ENCODE assay signal across 10 cellular contexts in genomic region chr11:114440971-114441810, GRCh38. TPM values are rescaled to one million over a fixed set of nuclear protein-coding genes. Genes with fewer than 3 reads are reported as not detected.
A peak's percentile ranks its signal among the peaks of the same experiment; 100 is the strongest.
DNase-seq lines count a peak whose midpoint lies in the region; ATAC-seq and TF ChIP-seq lines count a peak whose summit lies in the region.
"Had no signal": no experiment of that assay in that cellular context is flagged by ENCODE, and none has a peak within 500 bp of the region (broad histone marks: within the 10 kb centered on the region; RNA-seq: fewer than 3 reads in every experiment).

No MANE protein-coding gene starts in this region.

- H3K4me1 ChIP-seq in DOHH2 (ENCODE audit: control insufficient read depth, low read length), result peaks cover 23% of the 10 kb centered on the region
- H3K4me1 ChIP-seq in neural progenitor cell, result peaks cover 18% of the 10 kb centered on the region

- no peak overlapping the region for H2AFZ ChIP-seq in neural progenitor cell (replicated peaks)

- no peak for ATAC-seq in sciatic nerve

- DNase-seq in NAMALWA (ENCODE audit: low spot score), result peak; percentile 30
- DNase-seq in neural progenitor cell (ENCODE audit: low spot score), result no peak
- no peak for DNase-seq in central memory CD4-positive, alpha-beta T cell
- DNase-seq in sciatic nerve (ENCODE audit: low spot score), result no peak
- DNase-seq in GM03348 (ENCODE audit: low spot score), result no peak
- DNase-seq in RWPE1 (ENCODE audit: low spot score), result no peak
- DNase-seq: adrenal gland had no signal

- intact Hi-C loops in sciatic nerve (cut with DNase I), result no loop called here

- POLR2A ChIA-PET in RWPE1 (lab: Yijun Ruan, JAX; ENCODE audit: low non-redundant PET), result no interaction called here

- CTCF ChIA-PET in RWPE1 (lab: Yijun Ruan, JAX), result interaction anchor here (0.6 kb wide), 1 partner anchor 547 kb away, joined by 4 read pairs; no protein-coding TSS in a partner anchor

- no peaks in the 10 kb centered on the region for H3K9me2 ChIP-seq in DOHH2 (replicated peaks; ENCODE audit: control insufficient read depth, low read length)

- H3K79me2 ChIP-seq in DOHH2 (ENCODE audit: control insufficient read depth, low read length), result peaks cover 49% of the 10 kb centered on the region
- peaks cover 58% of the 10 kb centered on the region for H3K79me2 ChIP-seq in neural progenitor cell (ENCODE audit: low read depth)

- H3K4me2 ChIP-seq in DOHH2 (ENCODE audit: low read length) (peak overlapping the region; percentile 84), neural progenitor cell (peak overlapping the region; percentile 85)

- H3K4me3 ChIP-seq in DOHH2 (ENCODE audit: low read length) (peak overlapping the region; percentile 18; the same call in 1 of the 2 replicates), neural progenitor cell (peak overlapping the region; percentile 98)

- peaks cover 27% of the 10 kb centered on the region for H3K36me3 ChIP-seq in DOHH2 (ENCODE audit: control insufficient read depth, low read length)
- no peaks in the 10 kb centered on the region for H3K36me3 ChIP-seq in neural progenitor cell
- H3K36me3 ChIP-seq: neutrophil had no signal

- H3K9me3 ChIP-seq in DOHH2 (ENCODE audit: control insufficient read depth, insufficient read depth, low read length) (no peaks in the 10 kb centered on the region), neural progenitor cell (ENCODE audit: low read depth) (no peaks in the 10 kb centered on the region)
- H3K9me3 ChIP-seq: adrenal gland, neutrophil had no signal

- no peak for TF ChIP-seq CTCF in DOHH2 (IDR thresholded peaks at IDR 0.05; ENCODE audit: low read depth, low read length, poor library complexity, severe bottlenecking)
- TF ChIP-seq CTCF in brain (conservative IDR thresholded peaks at IDR 0.05), result no peak
- no peak for TF ChIP-seq CTCF in neural progenitor cell (IDR thresholded peaks at IDR 0.05)
- TF ChIP-seq CTCF in RWPE1 (conservative IDR thresholded peaks at IDR 0.05; ENCODE audit: low read depth), result no peak

- H3K27ac Mint-ChIP-seq in brain, result peak overlapping the region in 3 of 5 experiments; percentile 21 to 70 (median 66)
- no peak overlapping the region for H3K27ac Mint-ChIP-seq in neural progenitor cell

- no peaks in the 10 kb centered on the region for H3K27me3 ChIP-seq in DOHH2 (ENCODE audit: control insufficient read depth, low read length)
- H3K27me3 ChIP-seq in neural progenitor cell, result no peaks in the 10 kb centered on the region
- H3K27me3 ChIP-seq: adrenal gland, neutrophil had no signal

- H3K9me3 Mint-ChIP-seq in brain (no peaks in the 10 kb centered on the region), neural progenitor cell (no peaks in the 10 kb centered on the region)

- peak overlapping the region; percentile 73 to 99 (median 78) for H3K4me3 Mint-ChIP-seq in brain
- H3K4me3 Mint-ChIP-seq in neural progenitor cell, result peak overlapping the region; percentile 71

- H3K9ac ChIP-seq in neural progenitor cell, result no peak overlapping the region

- H3K27me3 Mint-ChIP-seq in brain (peaks cover 8% of the 10 kb centered on the region), neural progenitor cell (ENCODE audit: insufficient read depth, low read depth) (no peaks in the 10 kb centered on the region)

- H3K36me3 Mint-ChIP-seq in brain (peaks cover 16% of the 10 kb centered on the region), neural progenitor cell (peaks cover 3% of the 10 kb centered on the region)

- H3K27ac ChIP-seq in DOHH2 (ENCODE audit: low read depth, low read length), result no peak overlapping the region
- no peak overlapping the region for H3K27ac ChIP-seq in neural progenitor cell
- no peak overlapping the region for H3K27ac ChIP-seq in RWPE1
- H3K27ac ChIP-seq: neutrophil had no signal

- H3K4me1 Mint-ChIP-seq in brain, result peaks cover 41% of the 10 kb centered on the region
- H3K4me1 Mint-ChIP-seq in neural progenitor cell, result peaks cover 16% of the 10 kb centered on the region

- no peaks in the 10 kb centered on the region for H4K20me1 ChIP-seq in DOHH2 (ENCODE audit: control insufficient read depth, insufficient read depth, low read depth, low read length)
- H4K20me1 ChIP-seq in neural progenitor cell (ENCODE audit: low read depth), result no peaks in the 10 kb centered on the region

- H3F3A ChIP-seq in DOHH2 (ENCODE audit: control insufficient read depth, insufficient read depth) (no peaks in the 10 kb centered on the region), neural progenitor cell (ENCODE audit: low read depth) (no peaks in the 10 kb centered on the region)

RNA-seq across cellular contexts. Expression of gene REXO2, which starts 1.9 kb away (rescaled TPM):
- polyA plus RNA-seq in brain (ENCODE audit: insufficient read depth, low read depth, low replicate concordance), result 24.1 TPM
- total RNA-seq in neural progenitor cell (ENCODE audit: low replicate concordance) (51.6 and 82.0 TPM in 2 replicates), sciatic nerve (80.4 TPM)

RNA-seq across cellular contexts. Expression of gene RBM7, which starts 40.7 kb away (rescaled TPM):
- polyA plus RNA-seq in brain (ENCODE audit: insufficient read depth, low read depth, low replicate concordance), result 10.0 TPM
- total RNA-seq in neural progenitor cell (ENCODE audit: low replicate concordance), result 44.5 and 61.1 TPM in 2 replicates
- 30.9 TPM for total RNA-seq in sciatic nerve

RNA-seq across cellular contexts. Expression of gene C11orf71, which starts 40.9 kb away (rescaled TPM):
- polyA plus RNA-seq in brain (ENCODE audit: insufficient read depth, low read depth, low replicate concordance), result 20.1 TPM
- total RNA-seq in neural progenitor cell (ENCODE audit: low replicate concordance) (6.6 and 6.8 TPM in 2 replicates), sciatic nerve (8.5 TPM)
